Comparison of ENCODE assay signal across 18 cellular contexts in the genomic region with DNA sequence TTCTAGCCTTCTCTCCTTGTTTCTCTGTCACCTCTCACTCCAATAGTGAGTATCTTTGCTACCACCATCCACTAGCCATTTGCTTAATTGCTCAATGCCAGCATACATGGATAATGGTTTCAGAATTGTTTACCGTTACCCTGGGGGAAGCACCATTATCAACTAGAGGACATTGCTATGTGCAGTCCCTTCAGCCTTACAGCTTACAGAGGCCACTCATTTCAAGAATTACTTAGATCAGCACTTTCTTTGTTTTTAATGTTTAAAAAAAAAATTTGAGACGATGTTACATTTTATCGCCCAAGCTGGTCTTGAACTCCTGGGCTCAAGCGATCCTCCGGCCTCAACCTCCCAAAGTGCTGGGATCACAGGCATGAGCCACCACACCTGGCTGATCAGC. TPM values are rescaled to one million over a fixed set of nuclear protein-coding genes. Genes with fewer than 3 reads are reported as not detected.
DNase-seq lines count a peak whose midpoint lies in the region; ATAC-seq and TF ChIP-seq lines count a peak whose summit lies in the region.
"Had no signal": no experiment of that assay in that cellular context is flagged by ENCODE, and none has a peak within 500 bp of the region (broad histone marks: within the 10 kb centered on the region; RNA-seq: fewer than 3 reads in every experiment).

No MANE protein-coding gene starts in this region.

- no peaks in the 10 kb centered on the region for H3K9me2 ChIP-seq in MM.1S (replicated peaks; ENCODE audit: insufficient read depth, low read length)

- H4K20me1 ChIP-seq in KMS-11 (ENCODE audit: insufficient read depth) (no peaks in the 10 kb centered on the region), MM.1S (ENCODE audit: insufficient read depth, low read length) (no peaks in the 10 kb centered on the region)

- H3K27me3 ChIP-seq in KMS-11 (ENCODE audit: insufficient read depth, low read depth) (no peaks in the 10 kb centered on the region), MM.1S (replicated peaks; ENCODE audit: insufficient read depth, low read length) (no peaks in the 10 kb centered on the region)
- H3K27me3 ChIP-seq: BLaER1 treated with 17β-estradiol and CSF1 and Interleukin-3, amounts not matched to agents 10 nM and 100 nM; foreskin keratinocyte; Peyer's patch had no signal

- peaks cover 7% of the 10 kb centered on the region for H3F3A ChIP-seq in MM.1S (ENCODE audit: insufficient read depth, low read length)

- H3K4me3 ChIP-seq in KMS-11 (IDR thresholded peaks at IDR 0.05; ENCODE audit: insufficient read depth, low read depth, low read length) (no peak overlapping the region), MM.1S (ENCODE audit: low read length) (no peak overlapping the region)
- H3K4me3 ChIP-seq: BLaER1 treated with 17β-estradiol and CSF1 and Interleukin-3, amounts not matched to agents 10 nM and 100 nM; Peyer's patch had no signal

- H3K9me3 Mint-ChIP-seq in activated CD4-positive, alpha-beta T cell treated with anti-CD3 and anti-CD28 coated beads, Interleukin-2, amount 10 ng/mL, durations not matched to agents 7 days and 5 days, result no peaks in the 10 kb centered on the region
- H3K9me3 Mint-ChIP-seq in activated T-helper 17 cell treated with anti-CD3 and anti-CD28 coated beads, Interleukin-2, amount 50 U/mL, for 72 hours, result no peaks in the 10 kb centered on the region
- no peaks in the 10 kb centered on the region for H3K9me3 Mint-ChIP-seq in natural killer cell

- H3K79me2 ChIP-seq in KMS-11 (ENCODE audit: insufficient read depth, low read depth), result peaks cover 28% of the 10 kb centered on the region
- H3K79me2 ChIP-seq in MM.1S (ENCODE audit: low read length), result peaks cover 43% of the 10 kb centered on the region

- H3K4me1 ChIP-seq in KMS-11 (ENCODE audit: low read depth, poor library complexity, severe bottlenecking) (peaks cover 97% of the 10 kb centered on the region), MM.1S (ENCODE audit: low read length) (peaks cover 3% of the 10 kb centered on the region)
- H3K4me1 ChIP-seq: foreskin keratinocyte had no signal

- H2AFZ ChIP-seq in KMS-11 (ENCODE audit: low read depth), result no peak overlapping the region
- no peak overlapping the region for H2AFZ ChIP-seq in MM.1S (ENCODE audit: low read length)

- H3K9me3 ChIP-seq in MM.1S (replicated peaks; ENCODE audit: insufficient read depth, low read length), result no peaks in the 10 kb centered on the region
- H3K9me3 ChIP-seq: BLaER1 treated with 17β-estradiol and CSF1 and Interleukin-3, amounts not matched to agents 10 nM and 100 nM; Peyer's patch had no signal

- H3K27me3 Mint-ChIP-seq in activated CD4-positive, alpha-beta T cell treated with anti-CD3 and anti-CD28 coated beads, Interleukin-2, amount 10 ng/mL, durations not matched to agents 7 days and 5 days, result no peaks in the 10 kb centered on the region
- H3K27me3 Mint-ChIP-seq in activated T-helper 17 cell treated with anti-CD3 and anti-CD28 coated beads, Interleukin-2, amount 50 U/mL, for 72 hours, result no peaks in the 10 kb centered on the region
- no peaks in the 10 kb centered on the region for H3K27me3 Mint-ChIP-seq in natural killer cell (ENCODE audit: low read depth in 2 of 2)

- peak overlapping the region; percentile 2; the same call in 1 of the 2 replicates for H3K4me2 ChIP-seq in KMS-11
- no peak overlapping the region for H3K4me2 ChIP-seq in MM.1S (ENCODE audit: low read depth, low read length)

- no peak for DNase-seq in activated CD4-positive, alpha-beta T cell treated with anti-CD3 and anti-CD28 coated beads, Interleukin-2, amount 10 ng/mL, durations not matched to agents 7 days and 5 days
- no peak for DNase-seq in activated CD4-positive, alpha-beta T cell treated with anti-CD3 and anti-CD28 coated beads, Interleukin-2, amount 50 U/mL, for 48 hours
- DNase-seq in natural killer cell (no peak), superior temporal gyrus (ENCODE audit: extremely low spot score) (no peak), RWPE1 (ENCODE audit: low spot score) (no peak), MM.1S (no peak)
- DNase-seq: activated effector memory CD4-positive, alpha-beta T cell treated with anti-CD3 and anti-CD28 coated beads, Interleukin-2, amount 50 U/mL, for 16 hours; DMS53; foreskin keratinocyte; NCI-H1417 treated with DMSO at 0.1 percent for 48 hours; NCI-H526 treated with DMSO at 0.1 percent for 48 hours; Peyer's patch; stimulated activated CD4-positive, alpha-beta T cell treated with anti-CD3 and anti-CD28 coated beads, Interleukin-12 subunit alpha, Interleukin-12 subunit beta, amount 100 ng/mL, for 4 hours had no signal

- peak overlapping the region; percentile 1; the same call in 1 of the 2 replicates for H3K27ac ChIP-seq in KMS-11
- H3K27ac ChIP-seq in RWPE1, result no peak overlapping the region
- H3K27ac ChIP-seq in MM.1S (ENCODE audit: low read length), result no peak overlapping the region
- H3K27ac ChIP-seq: epithelial cell of prostate, foreskin keratinocyte had no signal

- H3K9ac ChIP-seq in KMS-11 (no peak overlapping the region), MM.1S (ENCODE audit: low read length) (no peak overlapping the region)

- TF ChIP-seq CTCF in KMS-11 (conservative IDR thresholded peaks at IDR 0.05; ENCODE audit: low read depth, low read length) (no peak), natural killer cell (IDR thresholded peaks at IDR 0.05) (no peak), RWPE1 (conservative IDR thresholded peaks at IDR 0.05; ENCODE audit: low read depth) (no peak), MM.1S (IDR thresholded peaks at IDR 0.05; ENCODE audit: low read length) (no peak)

- CTCF ChIA-PET in activated CD4-positive, alpha-beta T cell treated with anti-CD3 and anti-CD28 coated beads, Interleukin-2, amount 10 ng/mL, durations not matched to agents 7 days and 5 days (lab: Charles Lee), result no interaction called here
- CTCF ChIA-PET in RWPE1 (lab: Yijun Ruan, JAX), result no interaction called here

- peaks cover 69% of the 10 kb centered on the region for H3K36me3 Mint-ChIP-seq in activated CD4-positive, alpha-beta T cell treated with anti-CD3 and anti-CD28 coated beads, Interleukin-2, amount 10 ng/mL, durations not matched to agents 7 days and 5 days (ENCODE audit: low read depth)
- peaks cover 93% of the 10 kb centered on the region for H3K36me3 Mint-ChIP-seq in activated T-helper 17 cell treated with anti-CD3 and anti-CD28 coated beads, Interleukin-2, amount 50 U/mL, for 72 hours (ENCODE audit: low read depth)
- H3K36me3 Mint-ChIP-seq in natural killer cell, result no peaks in the 10 kb centered on the region

- peak; percentile 28 for ATAC-seq in activated T-helper 17 cell treated with anti-CD3 and anti-CD28 coated beads, Interleukin-2, amount 50 U/mL, for 72 hours (replicated peaks)
- ATAC-seq in natural killer cell, result no peak
- ATAC-seq: foreskin keratinocyte, SK-N-SH treated with all-trans-retinoic acid at 6 μM for 48 hours had no signal

- H3K4me3 Mint-ChIP-seq in activated CD4-positive, alpha-beta T cell treated with anti-CD3 and anti-CD28 coated beads, Interleukin-2, amount 10 ng/mL, durations not matched to agents 7 days and 5 days, result no peak overlapping the region
- no peak overlapping the region for H3K4me3 Mint-ChIP-seq in activated T-helper 17 cell treated with anti-CD3 and anti-CD28 coated beads, Interleukin-2, amount 50 U/mL, for 72 hours
- H3K4me3 Mint-ChIP-seq in natural killer cell, result peak overlapping the region; percentile 26

- H3K27ac Mint-ChIP-seq in activated CD4-positive, alpha-beta T cell treated with anti-CD3 and anti-CD28 coated beads, Interleukin-2, amount 10 ng/mL, durations not matched to agents 7 days and 5 days, result peak overlapping the region; percentile 99
- H3K27ac Mint-ChIP-seq in activated T-helper 17 cell treated with anti-CD3 and anti-CD28 coated beads, Interleukin-2, amount 50 U/mL, for 72 hours, result peak overlapping the region; percentile 19
- peak overlapping the region; percentile 96 to 97 for H3K27ac Mint-ChIP-seq in natural killer cell

- POLR2A ChIA-PET in activated CD4-positive, alpha-beta T cell treated with anti-CD3 and anti-CD28 coated beads, Interleukin-2, amount 10 ng/mL, durations not matched to agents 7 days and 5 days (lab: Charles Lee), result no interaction called here
- POLR2A ChIA-PET in RWPE1 (lab: Yijun Ruan, JAX; ENCODE audit: low non-redundant PET), result no interaction called here

- intact Hi-C loops in natural killer cell (cut with micrococcal nuclease), result loop anchor here (5.0 kb wide), 1 partner anchor 44 kb away; the partner anchor contains the start of genes ALKBH4 and LRWD1

- H3K4me1 Mint-ChIP-seq in activated CD4-positive, alpha-beta T cell treated with anti-CD3 and anti-CD28 coated beads, Interleukin-2, amount 10 ng/mL, durations not matched to agents 7 days and 5 days, result peaks cover 78% of the 10 kb centered on the region
- H3K4me1 Mint-ChIP-seq in activated T-helper 17 cell treated with anti-CD3 and anti-CD28 coated beads, Interleukin-2, amount 50 U/mL, for 72 hours, result peaks cover 34% of the 10 kb centered on the region
- H3K4me1 Mint-ChIP-seq in natural killer cell, result peaks cover 44 to 53% of the 10 kb centered on the region in 2 donors

- H3K36me3 ChIP-seq in KMS-11 (ENCODE audit: insufficient read depth) (no peaks in the 10 kb centered on the region; the same call in 1 of the 2 replicates), MM.1S (replicated peaks; ENCODE audit: insufficient read depth, low read length) (peaks cover 6% of the 10 kb centered on the region)

RNA-seq across cellular contexts. Expression of gene ORAI2, which starts 14.8 kb away (rescaled TPM):
- total RNA-seq in activated CD4-positive, alpha-beta T cell treated with anti-CD3 and anti-CD28 coated beads, Interleukin-2, amount 10 ng/mL, durations not matched to agents 7 days and 5 days, result 10 to 100 TPM; 61.2 to 63.7 TPM
- 10 to 100 TPM; 30.4 to 54.9 TPM for total RNA-seq in activated T-helper 17 cell treated with anti-CD3 and anti-CD28 coated beads, Interleukin-2, amount 50 U/mL, for 72 hours
- 10 to 100 TPM; 39.1 to 55.0 (median 41.3) TPM for total RNA-seq in natural killer cell

RNA-seq across cellular contexts. Expression of gene PRKRIP1, which starts 22.4 kb away (rescaled TPM):
- 10 to 100 TPM; 26.2 to 31.9 TPM for total RNA-seq in activated CD4-positive, alpha-beta T cell treated with anti-CD3 and anti-CD28 coated beads, Interleukin-2, amount 10 ng/mL, durations not matched to agents 7 days and 5 days
- total RNA-seq in activated T-helper 17 cell treated with anti-CD3 and anti-CD28 coated beads, Interleukin-2, amount 50 U/mL, for 72 hours, result 10 to 100 TPM; 41.7 to 76.6 TPM
- 10 to 100 TPM; 38.2 to 44.2 (median 39.5) TPM for total RNA-seq in natural killer cell

RNA-seq across cellular contexts. Expression of gene ALKBH4, which starts 46.1 kb away (rescaled TPM):
- 10 to 100 TPM; 10.5 to 12.9 TPM for total RNA-seq in activated CD4-positive, alpha-beta T cell treated with anti-CD3 and anti-CD28 coated beads, Interleukin-2, amount 10 ng/mL, durations not matched to agents 7 days and 5 days
- 1 to 10 TPM; 9.0 to 9.2 TPM for total RNA-seq in activated T-helper 17 cell treated with anti-CD3 and anti-CD28 coated beads, Interleukin-2, amount 50 U/mL, for 72 hours
- 1 to 10 TPM; 4.1 to 9.2 (median 9.1) TPM for total RNA-seq in natural killer cell

RNA-seq across cellular contexts. Expression of gene LRWD1, which starts 46.2 kb away (rescaled TPM):
- total RNA-seq in activated CD4-positive, alpha-beta T cell treated with anti-CD3 and anti-CD28 coated beads, Interleukin-2, amount 10 ng/mL, durations not matched to agents 7 days and 5 days, result 10 to 100 TPM; 18.2 to 20.5 TPM
- 10 to 100 TPM; 14.8 to 20.6 TPM for total RNA-seq in activated T-helper 17 cell treated with anti-CD3 and anti-CD28 coated beads, Interleukin-2, amount 50 U/mL, for 72 hours
- 10 to 100 TPM; 20.0 to 24.1 (median 20.4) TPM for total RNA-seq in natural killer cell

Comparison
In these comparisons a context has a peak if more than half of its experiments do, and no peak if none do; other contexts are left out.
1. H3K27ac Mint-ChIP-seq: peak in every context shown above with its lines; median percentile 99 in activated CD4-positive, alpha-beta T cell treated with anti-CD3 and anti-CD28 coated beads, Interleukin-2, amount 10 ng/mL, durations not matched to agents 7 days and 5 days; 96 in natural killer cell; 19 in activated T-helper 17 cell treated with anti-CD3 and anti-CD28 coated beads, Interleukin-2, amount 50 U/mL, for 72 hours.